In genomic region chr3:76585794-76586392, GRCh38 we compare ENCODE assay signal across 9 cellular contexts.
DNase-seq lines count a peak whose midpoint lies in the region; TF ChIP-seq lines count a peak whose summit lies in the region.
"Had no signal": no experiment of that assay in that cellular context is flagged by ENCODE, and none has a peak within 500 bp of the region (broad histone marks: within the 10 kb centered on the region; RNA-seq: fewer than 3 reads in every experiment).

No MANE protein-coding gene starts in this region.

- intact Hi-C loops in prostate gland (cut with DNase I) (no loop called here), vagina (cut with DNase I) (no loop called here)

- no peaks in the 10 kb centered on the region for H3K36me3 ChIP-seq in prostate gland
- no peaks in the 10 kb centered on the region for H3K36me3 ChIP-seq in vagina

- H3K4me3 ChIP-seq in coronary artery = no peak overlapping the region
- no peak overlapping the region for H3K4me3 ChIP-seq in prostate gland
- no peak overlapping the region for H3K4me3 ChIP-seq in vagina

- DNase-seq in NCI-H1105 treated with DMSO at 0.1 percent for 48 hours (lab: John Stamatoyannopoulos, UW) (peak; percentile 16), NCI-H1105 (lab: John Stamatoyannopoulos, UW) (no peak), LoVo (ENCODE audit: low spot score) (peak; percentile 13), coronary artery (ENCODE audit: low spot score) (no peak), prostate gland (ENCODE audit: low spot score) (no peak), NCI-H1436 treated with DMSO at 0.1 percent for 48 hours (lab: John Stamatoyannopoulos, UW) (no peak), vagina (ENCODE audit: extremely low spot score in 2 of 2) (no peak)
- no peak for DNase-seq in activated naive CD4-positive, alpha-beta T cell treated with anti-CD3 and anti-CD28 coated beads, Interleukin-2, amount 50 U/mL, for 16 hours
- DNase-seq: C1 segment of cervical spinal cord had no signal

- WGBS in prostate gland = 84% methylated on average over 2 of the region's 2 CpGs

- TF ChIP-seq POLR2A in prostate gland (IDR thresholded peaks at IDR 0.05) = no peak
- no peak for TF ChIP-seq POLR2A in vagina (IDR thresholded peaks at IDR 0.05)

- no peaks in the 10 kb centered on the region for H3K9me3 ChIP-seq in prostate gland
- no peaks in the 10 kb centered on the region for H3K9me3 ChIP-seq in vagina

- H3K27ac ChIP-seq in coronary artery (no peak overlapping the region), prostate gland (no peak overlapping the region), vagina (no peak overlapping the region)

- H3K27me3 ChIP-seq in prostate gland (replicated peaks; ENCODE audit: insufficient read depth) = no peaks in the 10 kb centered on the region
- no peaks in the 10 kb centered on the region for H3K27me3 ChIP-seq in vagina

- TF ChIP-seq CTCF in coronary artery (IDR thresholded peaks at IDR 0.05) (peak; percentile 26), prostate gland (IDR thresholded peaks at IDR 0.05) (peak in 3 of 4 experiments; percentile 21 to 32 (median 23)), vagina (IDR thresholded peaks at IDR 0.05) (no peak)

- no peaks in the 10 kb centered on the region for H3K4me1 ChIP-seq in prostate gland (replicated peaks)
- H3K4me1 ChIP-seq in vagina = no peaks in the 10 kb centered on the region

Comparison
In these comparisons a context has a peak if more than half of its experiments do, and no peak if none do; other contexts are left out.
1. DNase-seq: peak in NCI-H1105 treated with DMSO at 0.1 percent for 48 hours (single experiment) and LoVo (single experiment); none in NCI-H1105 (single experiment), coronary artery (single experiment), prostate gland (single experiment), activated naive CD4-positive, alpha-beta T cell treated with anti-CD3 and anti-CD28 coated beads, Interleukin-2, amount 50 U/mL, for 16 hours (single experiment), NCI-H1436 treated with DMSO at 0.1 percent for 48 hours (single experiment) and vagina (0 of 2).
2. CTCF ChIP-seq: peak in coronary artery (single experiment) and prostate gland (3 of 4); none in vagina (0 of 3).